Comparison of ENCODE assay signal across 8 cellular contexts in genomic region chr14:89767861-89768268, GRCh38.
A peak's percentile ranks its signal among the peaks of the same experiment; 100 is the strongest.
DNase-seq lines count a peak whose midpoint lies in the region; ATAC-seq and TF ChIP-seq lines count a peak whose summit lies in the region.

No MANE protein-coding gene starts in this region.

- H3K27ac Mint-ChIP-seq in progenitor cell of endocrine pancreas, result no peak overlapping the region

- DNase-seq in AG20443 (ENCODE audit: low spot score), result peak; percentile 59
- DNase-seq in NOMO-1 treated with dmso at 0.1 percent for 144 hours (lab: John Stamatoyannopoulos, UW; ENCODE audit: unreplicated experiment), result peak; percentile 62
- peak; percentile 31 for DNase-seq in activated T-cell treated with anti-CD3 and anti-CD28 coated beads for 48 hours (ENCODE audit: low read depth)
- peak; percentile 70 for DNase-seq in fibroblast of peridontal ligament (ENCODE audit: extremely low read depth)
- no peak for DNase-seq in progenitor cell of endocrine pancreas (ENCODE audit: low spot score, unreplicated experiment)
- no peak for DNase-seq in NCI-H128 (lab: John Stamatoyannopoulos, UW; ENCODE audit: unreplicated experiment)

- no peak overlapping the region for H3K4me3 Mint-ChIP-seq in progenitor cell of endocrine pancreas (ENCODE audit: low read depth)

- peaks cover 7% of the 10 kb centered on the region for H3K4me1 Mint-ChIP-seq in progenitor cell of endocrine pancreas (ENCODE audit: low read depth)

- TF ChIP-seq CTCF in progenitor cell of endocrine pancreas (IDR thresholded peaks at IDR 0.05; ENCODE audit: unreplicated experiment), result peak; percentile 41

- H3K36me3 Mint-ChIP-seq in progenitor cell of endocrine pancreas (ENCODE audit: insufficient read depth), result no peaks in the 10 kb centered on the region

- no peaks in the 10 kb centered on the region for H3K9me3 Mint-ChIP-seq in progenitor cell of endocrine pancreas (ENCODE audit: low read depth)

- H3K27me3 Mint-ChIP-seq in progenitor cell of endocrine pancreas, result peaks cover 14% of the 10 kb centered on the region

- peak; percentile 67 for ATAC-seq in GM18873 (IDR thresholded peaks at IDR 0.05; ENCODE audit: low FRiP score, unreplicated experiment)
- ATAC-seq in HG03108 (IDR thresholded peaks at IDR 0.05; ENCODE audit: unreplicated experiment), result peak; percentile 65

Comparison
In these comparisons a context has a peak if more than half of its experiments do, and no peak if none do; other contexts are left out.
1. DNase-seq: peak in AG20443 (single experiment), NOMO-1 treated with dmso at 0.1 percent for 144 hours (single experiment), activated T-cell treated with anti-CD3 and anti-CD28 coated beads for 48 hours (single experiment) and fibroblast of peridontal ligament (single experiment); none in progenitor cell of endocrine pancreas (single experiment) and NCI-H128 (single experiment).